ENCODE assay signal across 8 cellular contexts in the genomic region with DNA sequence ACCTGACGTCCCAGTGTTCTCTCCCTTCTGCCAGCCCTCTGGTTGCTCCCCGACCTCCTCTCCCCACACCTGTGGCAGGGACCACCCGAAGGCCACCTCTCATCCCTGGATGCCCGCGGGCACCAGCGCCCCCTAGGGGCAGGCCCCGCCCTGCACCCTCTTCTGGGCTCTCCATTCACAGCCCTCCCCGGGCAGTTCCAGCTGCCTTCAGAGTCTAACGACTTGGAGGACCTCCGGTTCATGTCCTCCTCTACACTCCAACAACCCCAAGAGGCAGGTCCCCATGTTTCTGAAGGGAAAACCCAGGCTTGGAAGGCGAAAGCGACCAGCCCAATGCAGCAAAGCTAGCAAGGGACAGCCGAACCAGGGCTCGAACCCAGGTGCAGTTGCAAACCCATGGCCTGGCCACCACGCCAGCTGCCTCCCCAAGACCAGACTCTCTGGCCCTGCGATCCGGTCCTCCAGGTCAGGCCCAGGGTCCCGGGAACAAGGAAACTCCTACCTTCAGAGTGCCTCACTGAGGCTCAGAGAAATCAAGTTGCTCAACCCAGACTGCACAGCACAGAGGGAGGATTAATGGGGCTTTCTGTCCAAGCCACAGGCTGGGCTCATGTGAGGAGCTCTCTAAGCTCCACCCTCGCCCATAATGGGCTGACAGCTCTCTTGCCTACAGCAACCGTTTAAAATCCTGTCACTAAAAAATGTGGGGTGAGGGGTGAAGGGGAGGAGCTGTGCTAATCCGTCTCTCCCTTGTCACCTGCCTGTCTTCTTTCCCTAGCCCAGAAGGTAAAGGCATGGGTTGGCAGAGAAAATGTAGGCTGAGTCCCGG.
A peak's percentile ranks its signal among the peaks of the same experiment; 100 is the strongest.
DNase-seq lines count a peak whose midpoint lies in the region; ATAC-seq, FAIRE-seq and TF ChIP-seq lines count a peak whose summit lies in the region.

No MANE protein-coding gene starts in this region.

- H3K36me3 ChIP-seq in right lobe of liver (no peaks in the 10 kb centered on the region), stomach (no peaks in the 10 kb centered on the region)

- 7% methylated on average over 12 of the region's 22 CpGs for WGBS in right lobe of liver (ENCODE audit: insufficient coverage, low coverage, low lambda C conversion rate, missing lambda C conversion rate)
- 28 to 35% (median 31%) methylated on average over 19 to 22 of the region's 22 CpGs for WGBS in stomach, 5 donors

- H3K9me3 ChIP-seq in right lobe of liver, result no peaks in the 10 kb centered on the region
- no peaks in the 10 kb centered on the region for H3K9me3 ChIP-seq in stomach

- TF ChIP-seq CTCF in D721Med (IDR thresholded peaks at IDR 0.05; ENCODE audit: insufficient read depth, missing control alignments) (peak; percentile 34), NB4 (IDR thresholded peaks at IDR 0.05; ENCODE audit: low read depth, low read length) (peak; percentile 71), astrocyte of the cerebellum (IDR thresholded peaks at IDR 0.05; ENCODE audit: low read depth, low read length, missing control alignments) (peak; percentile 63), right lobe of liver (IDR thresholded peaks at IDR 0.05) (peak; percentile 23 to 51 (median 45)), stomach (IDR thresholded peaks at IDR 0.05) (peak in 3 of 7 experiments; percentile 27 to 42 (median 31))

- H3K27ac ChIP-seq in right lobe of liver (no peak overlapping the region), stomach (no peak overlapping the region)

- in situ Hi-C loops in astrocyte of the cerebellum (cut with HindIII; ENCODE audit: low sequenced_read_pairs), result no loop called here

- TF ChIP-seq POLR2A in NB4 (IDR thresholded peaks at IDR 0.05; ENCODE audit: extremely low read depth, insufficient read length) (no peak), right lobe of liver (IDR thresholded peaks at IDR 0.05) (no peak), stomach (IDR thresholded peaks at IDR 0.05) (no peak)

- peak in 1 of 4 donors; percentile 3 for ATAC-seq in right lobe of liver

- H3K4me3 ChIP-seq in NB4 (ENCODE audit: low read depth, low read length) (no peak overlapping the region), astrocyte of the cerebellum (ENCODE audit: low read depth, low read length) (no peak overlapping the region), right lobe of liver (no peak overlapping the region), stomach (no peak overlapping the region)

- H3K27me3 ChIP-seq in right lobe of liver (peaks cover 4 to 13% of the 10 kb centered on the region in 2 donors), stomach (peaks cover 0 to 83% (median 46%) of the 10 kb centered on the region in 3 donors)

- peak; percentile 57 for DNase-seq in D721Med (ENCODE audit: insufficient read length, low spot score)
- peak; percentile 21 for DNase-seq in NB4 (ENCODE audit: low read depth)
- DNase-seq in astrocyte of the cerebellum (ENCODE audit: low read depth), result no peak
- peak in 1 of 3 donors; percentile 41 for DNase-seq in right lobe of liver
- DNase-seq in stomach, result no peak
- DNase-seq in RKO (ENCODE audit: low spot score), result no peak
- DNase-seq in NCI-H128 (lab: John Stamatoyannopoulos, UW; ENCODE audit: unreplicated experiment), result no peak
- no peak for DNase-seq in NCI-H510A (lab: John Stamatoyannopoulos, UW)

- no peak for FAIRE-seq in D721Med (lab: Jason Lieb, UNC)

- intact Hi-C loops in right lobe of liver (cut with DNase I) (loop anchor here in 1 of 2 donors (5.0 kb wide), 1 partner anchor 80 kb away; no protein-coding TSS in a partner anchor), stomach (cut with DNase I; ENCODE audit: low total_unique reads) (no loop called here)

- H3K4me1 ChIP-seq in right lobe of liver (peaks cover 0 to 4% (median 0%) of the 10 kb centered on the region in 4 donors), stomach (peaks cover 11 to 17% (median 16%) of the 10 kb centered on the region in 4 donors)

- TF ChIP-seq EP300 in stomach (IDR thresholded peaks at IDR 0.05), result no peak

Comparison
In these comparisons a context has a peak if more than half of its experiments do, and no peak if none do; other contexts are left out.
1. DNase-seq: peak in D721Med (single experiment) and NB4 (single experiment); none in astrocyte of the cerebellum (single experiment), stomach (single experiment), RKO (single experiment), NCI-H128 (single experiment) and NCI-H510A (single experiment).